Comparison of ENCODE assay signal across 19 cellular contexts in genomic region chr12:32777159-32777558, GRCh38.
"Had no signal": no experiment of that assay in that cellular context is flagged by ENCODE, and none has a peak within 500 bp of the region (broad histone marks: within the 10 kb centered on the region; RNA-seq: fewer than 3 reads in every experiment).

No MANE protein-coding gene starts in this region.

- H3K9me3 Mint-ChIP-seq: nephron had no signal

- H3K27ac ChIP-seq: vagina had no signal

- H3K36me3 ChIP-seq: transverse colon, vagina had no signal

- H3K4me3 Mint-ChIP-seq: activated naive CD8-positive, alpha-beta T cell; brain; nephron had no signal

- H3K27me3 ChIP-seq: transverse colon, vagina had no signal

- ATAC-seq: activated CD4-positive, CD25-positive, alpha-beta regulatory T cell treated with anti-CD3 and anti-CD28 coated beads, Interleukin-2, amount 50 U/mL, for 24 hours had no signal

- H3K9me3 ChIP-seq: transverse colon, vagina had no signal

- H3K36me3 Mint-ChIP-seq: activated naive CD8-positive, alpha-beta T cell; brain had no signal

- H3K27ac Mint-ChIP-seq: activated naive CD8-positive, alpha-beta T cell; brain; nephron had no signal

- H3K4me1 ChIP-seq: vagina had no signal

- H3K4me3 ChIP-seq: transverse colon, vagina had no signal

- DNase-seq: activated CD4-positive, alpha-beta T cell treated with anti-CD3 and anti-CD28 coated beads, Interleukin-2, amount 50 U/mL, for 1 hour; activated CD8-positive, alpha-beta memory T cell treated with anti-CD3 and anti-CD28 coated beads for 24 hours; activated gamma-delta T cell treated with Interleukin-2 at 50 U/mL for 16 hours; central memory CD4-positive, alpha-beta T cell; effector memory CD4-positive, alpha-beta T cell; foreskin fibroblast; head of caudate nucleus; nucleus accumbens; posterior cingulate gyrus; retina; stimulated activated CD4-positive, alpha-beta T cell treated with anti-CD3 and anti-CD28 coated beads, Interleukin-15, amount 100 ng/mL, for 24 hours; stimulated activated CD4-positive, alpha-beta T cell treated with anti-CD3 and anti-CD28 coated beads, Interleukin-4, amount 100 ng/mL, for 1 hour; stimulated activated naive CD4-positive, alpha-beta T cell; transverse colon had no signal
